ENCODE assay signal across 15 cellular contexts in genomic region chrX:73668779-73669178, GRCh38.
"Had no signal": no experiment of that assay in that cellular context is flagged by ENCODE, and none has a peak within 500 bp of the region (broad histone marks: within the 10 kb centered on the region; RNA-seq: fewer than 3 reads in every experiment).

No MANE protein-coding gene starts in this region.

- H3K4me3 ChIP-seq: body of pancreas, pancreas, tibial artery had no signal

- H3K4me1 ChIP-seq: body of pancreas, pancreas had no signal

- H3K27me3 ChIP-seq: body of pancreas, pancreas, tibial artery had no signal

- ATAC-seq: activated T-helper 17 cell treated with anti-CD3 and anti-CD28 coated beads, Interleukin-2, amount 50 U/mL, for 72 hours; body of pancreas; effector memory CD8-positive, alpha-beta T cell; pancreas; stimulated activated effector memory CD8-positive, alpha-beta T cell treated with anti-CD3 and anti-CD28 coated beads, Interleukin-12 subunit alpha, Interleukin-12 subunit beta, amount 100 ng/mL, for 72 hours; T-helper 17 cell had no signal

- H3K9me3 ChIP-seq: body of pancreas, pancreas had no signal

- H3K36me3 ChIP-seq: pancreas, tibial artery had no signal

- DNase-seq: activated B cell treated with CpG ODN at 0.5 μM for 24 hours; activated CD4-positive, alpha-beta T cell treated with anti-CD3 and anti-CD28 coated beads, Interleukin-2, amount 10 ng/mL, durations not matched to agents 24 days and 14 days; activated CD8-positive, alpha-beta memory T cell treated with anti-CD3 and anti-CD28 coated beads for 24 hours; activated naive CD4-positive, alpha-beta T cell treated with anti-CD3 and anti-CD28 coated beads for 36 hours; body of pancreas; effector memory CD8-positive, alpha-beta T cell; immature natural killer cell; mesenchymal stem cell; small intestine; T-helper 17 cell; tibial artery had no signal

- H3K27ac ChIP-seq: body of pancreas, epithelial cell of prostate, pancreas, tibial artery had no signal
